ENCODE assay signal across 9 cellular contexts in the genomic region with DNA sequence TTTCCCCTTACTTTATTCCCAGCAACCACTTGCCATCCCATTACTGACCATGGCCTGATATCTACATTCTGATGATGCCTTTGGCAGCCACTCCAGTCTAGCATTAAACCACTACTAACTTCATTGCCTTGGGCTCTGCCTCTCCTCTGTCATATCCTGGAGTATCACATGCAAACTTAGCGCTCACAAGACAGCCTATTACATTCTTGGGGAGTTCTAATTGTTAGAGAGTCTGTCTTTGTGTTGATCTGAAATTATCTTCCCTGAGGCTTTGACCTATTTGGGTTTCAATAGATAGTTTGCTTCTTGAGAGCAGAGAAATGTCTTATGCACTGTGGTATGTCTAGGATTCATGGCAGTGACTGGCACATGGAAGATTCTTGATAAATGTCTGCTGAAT.
"Had no signal": no experiment of that assay in that cellular context is flagged by ENCODE, and none has a peak within 500 bp of the region (broad histone marks: within the 10 kb centered on the region; RNA-seq: fewer than 3 reads in every experiment).

No MANE protein-coding gene starts in this region.

- H3K4me3 ChIP-seq: GM23338, HAP-1, K562 had no signal

- ATAC-seq: GM23338, HCT116, K562 had no signal

- FAIRE-seq: HTR-8/SVneo, K562 had no signal

- H3K36me3 ChIP-seq: HAP-1 had no signal

- DNase-seq: H7, HFFc6, IMR-90, KG1 had no signal
